Comparison of ENCODE assay signal across 21 cellular contexts in the genomic region with DNA sequence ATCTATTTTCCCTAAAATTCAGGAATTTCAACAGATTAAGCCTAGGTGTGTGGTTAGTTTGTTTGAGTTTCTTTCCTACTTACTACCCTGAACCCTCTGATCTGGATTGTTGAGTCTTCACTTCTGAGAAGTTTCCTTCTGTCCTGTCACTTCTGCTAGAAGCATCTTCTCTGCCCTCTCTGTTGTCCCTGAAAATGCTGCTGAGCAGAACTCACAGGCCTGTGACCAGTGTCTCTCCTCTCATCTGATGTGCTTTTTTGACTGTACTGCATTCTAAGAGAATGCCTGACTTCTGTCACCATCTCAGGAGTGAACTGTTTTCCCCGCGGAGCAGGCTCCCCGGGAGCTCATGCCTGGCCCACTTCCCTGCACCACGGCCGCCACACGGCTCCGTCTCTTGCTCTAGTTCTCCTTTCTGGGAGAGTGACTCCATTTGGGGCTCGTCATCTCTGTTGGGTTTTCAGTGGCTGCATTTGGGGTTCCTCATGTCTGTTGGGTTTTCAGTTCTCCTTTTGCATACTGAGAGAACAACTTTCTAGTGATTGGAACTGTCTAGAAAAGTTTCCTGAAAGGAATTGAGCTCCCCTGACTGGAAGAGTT.
DNase-seq lines count a peak whose midpoint lies in the region; ATAC-seq and TF ChIP-seq lines count a peak whose summit lies in the region.
"Had no signal": no experiment of that assay in that cellular context is flagged by ENCODE, and none has a peak within 500 bp of the region (broad histone marks: within the 10 kb centered on the region; RNA-seq: fewer than 3 reads in every experiment).

No MANE protein-coding gene starts in this region.

- peaks cover 21% of the 10 kb centered on the region for H3K4me1 Mint-ChIP-seq in activated CD4-positive, alpha-beta T cell treated with anti-CD3 and anti-CD28 coated beads, Interleukin-2, amount 10 ng/mL, durations not matched to agents 24 days and 14 days
- peaks cover 40% of the 10 kb centered on the region for H3K4me1 Mint-ChIP-seq in stimulated activated memory B cell treated with anti-CD40 and anti-IgM and Interleukin-4, amounts not matched to agents 10 μg/mL and 1 μg/mL and 100 μg/mL, for 72 hours

- H3K36me3 Mint-ChIP-seq in activated CD4-positive, alpha-beta T cell treated with anti-CD3 and anti-CD28 coated beads, Interleukin-2, amount 10 ng/mL, durations not matched to agents 24 days and 14 days (ENCODE audit: low read depth): peaks cover 19% of the 10 kb centered on the region
- H3K36me3 Mint-ChIP-seq in stimulated activated memory B cell treated with anti-CD40 and anti-IgM and Interleukin-4, amounts not matched to agents 10 μg/mL and 1 μg/mL and 100 μg/mL, for 72 hours: peaks cover 28% of the 10 kb centered on the region

- TF ChIP-seq CTCF in fibroblast of lung (conservative IDR thresholded peaks at IDR 0.05 in 1 of 2, IDR thresholded peaks at IDR 0.05 in 1 of 2; ENCODE audit: low read depth in 1 of 2, low read length in 2 of 2): no peak

- no peaks in the 10 kb centered on the region for H3K79me2 ChIP-seq in fibroblast of lung (ENCODE audit: control insufficient read depth, insufficient read depth, low read length)
- H3K79me2 ChIP-seq: hepatocyte had no signal

- H3K27ac ChIP-seq in fibroblast of lung (ENCODE audit: insufficient read depth, low read length): peak overlapping the region; percentile 15
- H3K27ac ChIP-seq: esophagus squamous epithelium, hepatocyte had no signal

- H3K4me1 ChIP-seq in fibroblast of lung (ENCODE audit: control insufficient read depth, extremely low read depth, insufficient read depth, low read length): no peaks in the 10 kb centered on the region
- H3K4me1 ChIP-seq: esophagus squamous epithelium, upper lobe of left lung had no signal

- H3K9me3 ChIP-seq in fibroblast of lung (ENCODE audit: control insufficient read depth, insufficient read depth, low read depth, low read length): no peaks in the 10 kb centered on the region
- H3K9me3 ChIP-seq: esophagus squamous epithelium, upper lobe of left lung had no signal

- H3K9me3 Mint-ChIP-seq in activated CD4-positive, alpha-beta T cell treated with anti-CD3 and anti-CD28 coated beads, Interleukin-2, amount 10 ng/mL, durations not matched to agents 24 days and 14 days: no peaks in the 10 kb centered on the region
- H3K9me3 Mint-ChIP-seq in stimulated activated memory B cell treated with anti-CD40 and anti-IgM and Interleukin-4, amounts not matched to agents 10 μg/mL and 1 μg/mL and 100 μg/mL, for 72 hours: no peaks in the 10 kb centered on the region
- H3K9me3 Mint-ChIP-seq: natural killer cell had no signal

- ATAC-seq in stimulated activated memory B cell treated with anti-CD40 and anti-IgM and Interleukin-4, amounts not matched to agents 10 μg/mL and 1 μg/mL and 100 μg/mL, for 72 hours: peak; percentile 91
- ATAC-seq in GM18870 (IDR thresholded peaks at IDR 0.05; ENCODE audit: unreplicated experiment): no peak
- ATAC-seq: left colon, natural killer cell had no signal

- H3K27me3 Mint-ChIP-seq in activated CD4-positive, alpha-beta T cell treated with anti-CD3 and anti-CD28 coated beads, Interleukin-2, amount 10 ng/mL, durations not matched to agents 24 days and 14 days: no peaks in the 10 kb centered on the region
- no peaks in the 10 kb centered on the region for H3K27me3 Mint-ChIP-seq in stimulated activated memory B cell treated with anti-CD40 and anti-IgM and Interleukin-4, amounts not matched to agents 10 μg/mL and 1 μg/mL and 100 μg/mL, for 72 hours

- H3K4me3 ChIP-seq in fibroblast of lung (replicated peaks in 1 of 4; ENCODE audit: control extremely low read depth in 1 of 4, insufficient read depth in 1 of 4, low read depth in 3 of 4, low read length in 4 of 4): no peak overlapping the region
- H3K4me3 ChIP-seq: esophagus squamous epithelium, hepatocyte, upper lobe of left lung had no signal

- H3K27ac Mint-ChIP-seq in activated CD4-positive, alpha-beta T cell treated with anti-CD3 and anti-CD28 coated beads, Interleukin-2, amount 10 ng/mL, durations not matched to agents 24 days and 14 days: no peak overlapping the region
- H3K27ac Mint-ChIP-seq in stimulated activated memory B cell treated with anti-CD40 and anti-IgM and Interleukin-4, amounts not matched to agents 10 μg/mL and 1 μg/mL and 100 μg/mL, for 72 hours: peak overlapping the region; percentile 53
- H3K27ac Mint-ChIP-seq: natural killer cell had no signal

- H3K4me3 Mint-ChIP-seq in activated CD4-positive, alpha-beta T cell treated with anti-CD3 and anti-CD28 coated beads, Interleukin-2, amount 10 ng/mL, durations not matched to agents 24 days and 14 days: no peak overlapping the region
- peak overlapping the region; percentile 39 for H3K4me3 Mint-ChIP-seq in stimulated activated memory B cell treated with anti-CD40 and anti-IgM and Interleukin-4, amounts not matched to agents 10 μg/mL and 1 μg/mL and 100 μg/mL, for 72 hours
- H3K4me3 Mint-ChIP-seq: natural killer cell had no signal

- no peak overlapping the region for H3K4me2 ChIP-seq in fibroblast of lung (ENCODE audit: extremely low read depth, insufficient read depth, low read length)
- H3K4me2 ChIP-seq: hepatocyte had no signal

- H2AFZ ChIP-seq in fibroblast of lung (ENCODE audit: low read length): no peak overlapping the region
- H2AFZ ChIP-seq: hepatocyte had no signal

- H3K9ac ChIP-seq in fibroblast of lung (ENCODE audit: insufficient read depth, low read length): no peak overlapping the region

- DNase-seq in activated CD4-positive, alpha-beta T cell treated with anti-CD3 and anti-CD28 coated beads, Interleukin-2, amount 10 ng/mL, durations not matched to agents 24 days and 14 days: peak; percentile 49
- no peak for DNase-seq in activated CD4-positive, alpha-beta T cell treated with anti-CD3 and anti-CD28 coated beads, Interleukin-2, amount 50 U/mL, for 4 hours
- DNase-seq in NOMO-1 (lab: John Stamatoyannopoulos, UW; ENCODE audit: unreplicated experiment in 2 of 2) (peak; percentile 67 to 81), fibroblast of lung (ENCODE audit: low read depth in 2 of 2) (no peak), NCI-H146 treated with DMSO at 0.1 percent for 48 hours (lab: John Stamatoyannopoulos, UW; ENCODE audit: unreplicated experiment) (no peak), AG08395 (ENCODE audit: low spot score) (no peak)
- DNase-seq: activated CD4-positive, alpha-beta T cell treated with anti-CD3 and anti-CD28 coated beads, Interleukin-2, amount 50 U/mL, for 1 hour; cortex of kidney; esophagus squamous epithelium; KG1; left colon; natural killer cell; NCI-H1694 treated with DMSO at 0.1 percent for 48 hours; NCI-H524 treated with DMSO at 0.1 percent for 48 hours; retina; stimulated activated CD4-positive, alpha-beta T cell treated with anti-CD3 and anti-CD28 coated beads, Interleukin-2, amount 100 ng/mL, for 48 hours; T1000 had no signal

- no peaks in the 10 kb centered on the region for H4K20me1 ChIP-seq in fibroblast of lung (ENCODE audit: control insufficient read depth, extremely low read depth, insufficient read depth, low read length)

- H3K27me3 ChIP-seq in fibroblast of lung (ENCODE audit: control insufficient read depth, insufficient read depth, low read length): no peaks in the 10 kb centered on the region
- H3K27me3 ChIP-seq: esophagus squamous epithelium, hepatocyte, upper lobe of left lung had no signal

- no peaks in the 10 kb centered on the region for H3K36me3 ChIP-seq in fibroblast of lung (ENCODE audit: control insufficient read depth, insufficient read depth, low read length)

- intact Hi-C loops in activated CD4-positive, alpha-beta T cell treated with anti-CD3 and anti-CD28 coated beads, Interleukin-2, amount 10 ng/mL, durations not matched to agents 24 days and 14 days (cut with micrococcal nuclease): no loop called here

Comparison
In these comparisons a context has a peak if more than half of its experiments do, and no peak if none do; other contexts are left out.
1. DNase-seq: peak in activated CD4-positive, alpha-beta T cell treated with anti-CD3 and anti-CD28 coated beads, Interleukin-2, amount 10 ng/mL, durations not matched to agents 24 days and 14 days (single experiment) and NOMO-1 (2 of 2); none in activated CD4-positive, alpha-beta T cell treated with anti-CD3 and anti-CD28 coated beads, Interleukin-2, amount 50 U/mL, for 4 hours (0 of 2), fibroblast of lung (0 of 2), NCI-H146 treated with DMSO at 0.1 percent for 48 hours (single experiment) and AG08395 (single experiment).